Comparison of ENCODE assay signal across 2 cellular contexts in the genomic region with DNA sequence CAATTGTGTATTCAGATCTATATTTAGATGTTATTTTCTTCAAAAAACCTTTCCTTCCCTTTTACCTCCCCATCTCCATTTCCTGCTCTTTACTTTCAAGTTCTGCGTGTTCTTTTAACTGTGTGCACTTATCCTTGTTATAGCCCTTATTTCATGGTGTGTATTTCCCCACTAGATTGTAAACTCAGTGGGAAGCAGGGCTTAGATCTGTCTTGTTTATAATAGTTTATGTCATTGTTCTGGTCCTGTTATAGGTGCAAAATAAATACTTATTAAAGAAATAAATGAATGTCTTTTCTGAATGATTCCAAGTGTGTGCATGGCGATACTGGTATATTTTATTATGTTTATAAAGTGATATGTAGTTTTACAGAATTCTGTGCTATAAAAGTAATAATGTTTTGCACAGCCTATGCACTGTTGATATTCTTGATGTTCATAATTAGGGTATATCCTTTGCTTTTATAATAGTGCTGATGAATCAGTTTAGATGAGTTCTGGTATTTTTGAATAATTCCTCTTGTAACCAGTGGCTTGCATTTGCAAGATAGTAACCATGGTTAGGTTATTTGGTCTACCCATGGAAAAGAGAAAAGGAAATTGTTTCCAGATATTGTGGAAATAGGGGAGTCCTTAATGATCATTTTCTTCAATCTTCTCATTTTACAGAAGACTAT.
TF ChIP-seq lines count a peak whose summit lies in the region.

No MANE protein-coding gene starts in this region.

TF ChIP-seq in HEK293T, 16 proteins besides CTCF, POLR2A, EP300 and RAD21:
- TF ChIP-seq ZNF384 (IDR thresholded peaks at IDR 0.05): no peak
- TF ChIP-seq PKNOX1 (IDR thresholded peaks at IDR 0.05): peak; percentile 70
- no peak for TF ChIP-seq NFRKB (IDR thresholded peaks at IDR 0.05)
- TF ChIP-seq LEF1 (IDR thresholded peaks at IDR 0.05; ENCODE audit: borderline replicate concordance): no peak
- TF ChIP-seq TARDBP (IDR thresholded peaks at IDR 0.05): peak; percentile 46; the same call in 1 of the 2 replicates
- TF ChIP-seq HDGF (IDR thresholded peaks at IDR 0.05; ENCODE audit: borderline replicate concordance): no peak
- no peak for TF ChIP-seq SP1 (IDR thresholded peaks at IDR 0.05)
- TF ChIP-seq BHLHE40 (IDR thresholded peaks at IDR 0.05; ENCODE audit: borderline replicate concordance): no peak
- TF ChIP-seq L3MBTL2 (conservative IDR thresholded peaks at IDR 0.05): peak; percentile 33; the same call in 1 of the 2 replicates
- peak; percentile 59; the same call in 1 of the 2 replicates for TF ChIP-seq ARNT (IDR thresholded peaks at IDR 0.05)
- peak; percentile 73 for TF ChIP-seq FOXK2 (IDR thresholded peaks at IDR 0.05)
- peak; percentile 69 for TF ChIP-seq CTBP1 (IDR thresholded peaks at IDR 0.05; ENCODE audit: borderline replicate concordance)

TF ChIP-seq in K562, 482 proteins besides CTCF, POLR2A, EP300 and RAD21:
- TF ChIP-seq ZKSCAN3 (CRISPR knock-in tag; IDR thresholded peaks at IDR 0.05): no peak
- TF ChIP-seq RBFOX2 (IDR thresholded peaks at IDR 0.05; ENCODE audit: low read depth, low read length): no peak
- peak; percentile 67; the same call in 1 of the 2 replicates for TF ChIP-seq ZNF316 (IDR thresholded peaks at IDR 0.05)
- 0 out of 2 replicates have a peak, but pooled peaks have one; percentile 24 for TF ChIP-seq C11orf30 (IDR thresholded peaks at IDR 0.05; ENCODE audit: low read depth)
- no peak for TF ChIP-seq PHB2 (IDR thresholded peaks at IDR 0.05; ENCODE audit: low read depth)
- no peak for TF ChIP-seq ZNF586 (CRISPR knock-in tag; conservative IDR thresholded peaks at IDR 0.05)
- no peak for TF ChIP-seq PTRF (tag; IDR thresholded peaks at IDR 0.05)
- TF ChIP-seq KDM1A (IDR thresholded peaks at IDR 0.05): no peak
- TF ChIP-seq, protein P1, sequence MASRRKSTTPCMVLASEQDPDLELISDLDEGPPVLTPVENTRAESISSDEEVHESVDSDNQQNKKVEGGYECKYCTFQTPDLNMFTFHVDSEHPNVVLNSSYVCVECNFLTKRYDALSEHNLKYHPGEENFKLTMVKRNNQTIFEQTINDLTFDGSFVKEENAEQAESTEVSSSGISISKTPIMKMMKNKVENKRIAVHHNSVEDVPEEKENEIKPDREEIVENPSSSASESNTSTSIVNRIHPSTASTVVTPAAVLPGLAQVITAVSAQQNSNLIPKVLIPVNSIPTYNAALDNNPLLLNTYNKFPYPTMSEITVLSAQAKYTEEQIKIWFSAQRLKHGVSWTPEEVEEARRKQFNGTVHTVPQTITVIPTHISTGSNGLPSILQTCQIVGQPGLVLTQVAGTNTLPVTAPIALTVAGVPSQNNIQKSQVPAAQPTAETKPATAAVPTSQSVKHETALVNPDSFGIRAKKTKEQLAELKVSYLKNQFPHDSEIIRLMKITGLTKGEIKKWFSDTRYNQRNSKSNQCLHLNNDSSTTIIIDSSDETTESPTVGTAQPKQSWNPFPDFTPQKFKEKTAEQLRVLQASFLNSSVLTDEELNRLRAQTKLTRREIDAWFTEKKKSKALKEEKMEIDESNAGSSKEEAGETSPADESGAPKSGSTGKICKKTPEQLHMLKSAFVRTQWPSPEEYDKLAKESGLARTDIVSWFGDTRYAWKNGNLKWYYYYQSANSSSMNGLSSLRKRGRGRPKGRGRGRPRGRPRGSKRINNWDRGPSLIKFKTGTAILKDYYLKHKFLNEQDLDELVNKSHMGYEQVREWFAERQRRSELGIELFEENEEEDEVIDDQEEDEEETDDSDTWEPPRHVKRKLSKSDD (conservative IDR thresholded peaks at IDR 0.05; ENCODE audit: low read length): no peak
- TF ChIP-seq, protein P2, sequence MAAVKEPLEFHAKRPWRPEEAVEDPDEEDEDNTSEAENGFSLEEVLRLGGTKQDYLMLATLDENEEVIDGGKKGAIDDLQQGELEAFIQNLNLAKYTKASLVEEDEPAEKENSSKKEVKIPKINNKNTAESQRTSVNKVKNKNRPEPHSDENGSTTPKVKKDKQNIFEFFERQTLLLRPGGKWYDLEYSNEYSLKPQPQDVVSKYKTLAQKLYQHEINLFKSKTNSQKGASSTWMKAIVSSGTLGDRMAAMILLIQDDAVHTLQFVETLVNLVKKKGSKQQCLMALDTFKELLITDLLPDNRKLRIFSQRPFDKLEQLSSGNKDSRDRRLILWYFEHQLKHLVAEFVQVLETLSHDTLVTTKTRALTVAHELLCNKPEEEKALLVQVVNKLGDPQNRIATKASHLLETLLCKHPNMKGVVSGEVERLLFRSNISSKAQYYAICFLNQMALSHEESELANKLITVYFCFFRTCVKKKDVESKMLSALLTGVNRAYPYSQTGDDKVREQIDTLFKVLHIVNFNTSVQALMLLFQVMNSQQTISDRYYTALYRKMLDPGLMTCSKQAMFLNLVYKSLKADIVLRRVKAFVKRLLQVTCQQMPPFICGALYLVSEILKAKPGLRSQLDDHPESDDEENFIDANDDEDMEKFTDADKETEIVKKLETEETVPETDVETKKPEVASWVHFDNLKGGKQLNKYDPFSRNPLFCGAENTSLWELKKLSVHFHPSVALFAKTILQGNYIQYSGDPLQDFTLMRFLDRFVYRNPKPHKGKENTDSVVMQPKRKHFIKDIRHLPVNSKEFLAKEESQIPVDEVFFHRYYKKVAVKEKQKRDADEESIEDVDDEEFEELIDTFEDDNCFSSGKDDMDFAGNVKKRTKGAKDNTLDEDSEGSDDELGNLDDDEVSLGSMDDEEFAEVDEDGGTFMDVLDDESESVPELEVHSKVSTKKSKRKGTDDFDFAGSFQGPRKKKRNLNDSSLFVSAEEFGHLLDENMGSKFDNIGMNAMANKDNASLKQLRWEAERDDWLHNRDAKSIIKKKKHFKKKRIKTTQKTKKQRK (IDR thresholded peaks at IDR 0.05; ENCODE audit: borderline replicate concordance, low read depth, low read length): no peak
